Comparison of ENCODE assay signal across 1 cellular context in the genomic region with DNA sequence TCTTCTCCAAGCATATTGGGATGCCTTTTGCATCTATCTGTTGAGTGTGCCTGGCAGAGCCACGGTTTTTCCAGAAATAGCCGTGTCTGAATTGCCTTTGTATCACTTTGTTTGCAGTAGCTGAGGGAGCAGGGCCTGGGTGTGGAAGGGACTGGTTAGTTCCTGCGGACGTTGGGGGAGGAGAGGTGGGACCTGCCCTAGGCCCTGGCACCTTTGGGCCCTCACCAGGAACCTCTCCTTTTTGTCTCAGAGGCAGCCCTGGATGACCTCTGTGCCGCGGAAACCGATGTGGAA.
TF ChIP-seq lines count a peak whose summit lies in the region.

No MANE protein-coding gene starts in this region.

TF ChIP-seq in SK-N-SH, 30 proteins besides CTCF, POLR2A, EP300 and RAD21:
- TF ChIP-seq RFX5 (IDR thresholded peaks at IDR 0.05; ENCODE audit: low read length) (no peak), SIN3A (IDR thresholded peaks at IDR 0.05; ENCODE audit: borderline replicate concordance, low read depth, low read length) (no peak), NFIC (IDR thresholded peaks at IDR 0.05; ENCODE audit: borderline replicate concordance) (no peak), SMC3 (IDR thresholded peaks at IDR 0.05; ENCODE audit: low read depth, low read length) (no peak), NRF1 (IDR thresholded peaks at IDR 0.05; ENCODE audit: low read depth, low read length) (no peak), JUND (IDR thresholded peaks at IDR 0.05) (no peak), GATA2 (CRISPR knock-in tag; IDR thresholded peaks at IDR 0.05) (no peak), GABPA (IDR thresholded peaks at IDR 0.05; ENCODE audit: low read depth) (no peak), FOSL2 (IDR thresholded peaks at IDR 0.05; ENCODE audit: borderline replicate concordance, low read depth) (no peak), POLR2AphosphoS5 (IDR thresholded peaks at IDR 0.05; ENCODE audit: low read depth, low read length) (no peak), TEAD4 (IDR thresholded peaks at IDR 0.05; ENCODE audit: borderline replicate concordance, insufficient read depth) (no peak)
- TF ChIP-seq, protein P1, sequence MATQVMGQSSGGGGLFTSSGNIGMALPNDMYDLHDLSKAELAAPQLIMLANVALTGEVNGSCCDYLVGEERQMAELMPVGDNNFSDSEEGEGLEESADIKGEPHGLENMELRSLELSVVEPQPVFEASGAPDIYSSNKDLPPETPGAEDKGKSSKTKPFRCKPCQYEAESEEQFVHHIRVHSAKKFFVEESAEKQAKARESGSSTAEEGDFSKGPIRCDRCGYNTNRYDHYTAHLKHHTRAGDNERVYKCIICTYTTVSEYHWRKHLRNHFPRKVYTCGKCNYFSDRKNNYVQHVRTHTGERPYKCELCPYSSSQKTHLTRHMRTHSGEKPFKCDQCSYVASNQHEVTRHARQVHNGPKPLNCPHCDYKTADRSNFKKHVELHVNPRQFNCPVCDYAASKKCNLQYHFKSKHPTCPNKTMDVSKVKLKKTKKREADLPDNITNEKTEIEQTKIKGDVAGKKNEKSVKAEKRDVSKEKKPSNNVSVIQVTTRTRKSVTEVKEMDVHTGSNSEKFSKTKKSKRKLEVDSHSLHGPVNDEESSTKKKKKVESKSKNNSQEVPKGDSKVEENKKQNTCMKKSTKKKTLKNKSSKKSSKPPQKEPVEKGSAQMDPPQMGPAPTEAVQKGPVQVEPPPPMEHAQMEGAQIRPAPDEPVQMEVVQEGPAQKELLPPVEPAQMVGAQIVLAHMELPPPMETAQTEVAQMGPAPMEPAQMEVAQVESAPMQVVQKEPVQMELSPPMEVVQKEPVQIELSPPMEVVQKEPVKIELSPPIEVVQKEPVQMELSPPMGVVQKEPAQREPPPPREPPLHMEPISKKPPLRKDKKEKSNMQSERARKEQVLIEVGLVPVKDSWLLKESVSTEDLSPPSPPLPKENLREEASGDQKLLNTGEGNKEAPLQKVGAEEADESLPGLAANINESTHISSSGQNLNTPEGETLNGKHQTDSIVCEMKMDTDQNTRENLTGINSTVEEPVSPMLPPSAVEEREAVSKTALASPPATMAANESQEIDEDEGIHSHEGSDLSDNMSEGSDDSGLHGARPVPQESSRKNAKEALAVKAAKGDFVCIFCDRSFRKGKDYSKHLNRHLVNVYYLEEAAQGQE (IDR thresholded peaks at IDR 0.05; ENCODE audit: low read depth, low read length): no peak
- TF ChIP-seq, protein P2, sequence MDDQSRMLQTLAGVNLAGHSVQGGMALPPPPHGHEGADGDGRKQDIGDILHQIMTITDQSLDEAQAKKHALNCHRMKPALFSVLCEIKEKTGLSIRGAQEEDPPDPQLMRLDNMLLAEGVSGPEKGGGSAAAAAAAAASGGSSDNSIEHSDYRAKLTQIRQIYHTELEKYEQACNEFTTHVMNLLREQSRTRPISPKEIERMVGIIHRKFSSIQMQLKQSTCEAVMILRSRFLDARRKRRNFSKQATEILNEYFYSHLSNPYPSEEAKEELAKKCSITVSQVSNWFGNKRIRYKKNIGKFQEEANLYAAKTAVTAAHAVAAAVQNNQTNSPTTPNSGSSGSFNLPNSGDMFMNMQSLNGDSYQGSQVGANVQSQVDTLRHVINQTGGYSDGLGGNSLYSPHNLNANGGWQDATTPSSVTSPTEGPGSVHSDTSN (IDR thresholded peaks at IDR 0.05): no peak
